Comparison of ENCODE assay signal across 15 cellular contexts in genomic region chr9:98445576-98445975, GRCh38.
"Had no signal": no experiment of that assay in that cellular context is flagged by ENCODE, and none has a peak within 500 bp of the region (broad histone marks: within the 10 kb centered on the region; RNA-seq: fewer than 3 reads in every experiment).

No MANE protein-coding gene starts in this region.

- H3K36me3 Mint-ChIP-seq: activated naive CD4-positive, alpha-beta T cell treated with anti-CD3 and anti-CD28 coated beads, Interleukin-2, amount 50 U/mL, for 24 hours; type B pancreatic cell had no signal

- DNase-seq: activated CD4-positive, alpha-beta T cell treated with anti-CD3 and anti-CD28 coated beads, Interleukin-2, amount 50 U/mL, for 4 hours; activated T-cell treated with anti-CD3 and anti-CD28 coated beads, Interleukin-2, amount 50 U/mL, for 1 hour; central memory CD4-positive, alpha-beta T cell; effector memory CD4-positive, alpha-beta T cell; kidney; left ventricle myocardium superior; mesenchymal stem cell; sigmoid colon; stimulated activated CD4-positive, alpha-beta T cell treated with anti-CD3 and anti-CD28 coated beads, Interleukin-2, amount 100 ng/mL, for 48 hours; stimulated activated naive CD8-positive, alpha-beta T cell treated with anti-CD3 and anti-CD28 coated beads, Interleukin-15, Interleukin-2, amounts not matched to agents 100 U/mL and 50 U/mL, for 24 hours had no signal

- H3K27me3 Mint-ChIP-seq: activated naive CD4-positive, alpha-beta T cell treated with anti-CD3 and anti-CD28 coated beads, Interleukin-2, amount 50 U/mL, for 24 hours had no signal

- H3K27ac Mint-ChIP-seq: activated naive CD4-positive, alpha-beta T cell treated with anti-CD3 and anti-CD28 coated beads, Interleukin-2, amount 50 U/mL, for 24 hours; nephron; type B pancreatic cell had no signal

- H3K9me3 Mint-ChIP-seq: activated naive CD4-positive, alpha-beta T cell treated with anti-CD3 and anti-CD28 coated beads, Interleukin-2, amount 50 U/mL, for 24 hours; nephron; type B pancreatic cell had no signal

- FAIRE-seq: kidney had no signal

- H3K4me1 Mint-ChIP-seq: activated naive CD4-positive, alpha-beta T cell treated with anti-CD3 and anti-CD28 coated beads, Interleukin-2, amount 50 U/mL, for 24 hours; nephron had no signal

- H3K4me3 Mint-ChIP-seq: activated naive CD4-positive, alpha-beta T cell treated with anti-CD3 and anti-CD28 coated beads, Interleukin-2, amount 50 U/mL, for 24 hours; nephron; type B pancreatic cell had no signal

- ATAC-seq: activated CD4-positive, CD25-positive, alpha-beta regulatory T cell treated with anti-CD3 and anti-CD28 coated beads, Interleukin-2, amount 50 U/mL, for 24 hours; gastroesophageal sphincter; left ventricle myocardium superior; stimulated activated naive CD8-positive, alpha-beta T cell treated with anti-CD3 and anti-CD28 coated beads, Interleukin-15, Interleukin-2, amounts not matched to agents 100 U/mL and 50 U/mL, for 24 hours had no signal
